Comparison of ENCODE assay signal across 26 cellular contexts in genomic region chr5:177313561-177314259, GRCh38. TPM values are rescaled to one million over a fixed set of nuclear protein-coding genes. Genes with fewer than 3 reads are reported as not detected.
DNase-seq lines count a peak whose midpoint lies in the region; ATAC-seq, FAIRE-seq and TF ChIP-seq lines count a peak whose summit lies in the region.
"Had no signal": no experiment of that assay in that cellular context is flagged by ENCODE, and none has a peak within 500 bp of the region (broad histone marks: within the 10 kb centered on the region; RNA-seq: fewer than 3 reads in every experiment).

No MANE protein-coding gene starts in this region.

- ATAC-seq in stimulated activated naive CD8-positive, alpha-beta T cell treated with anti-CD3 and anti-CD28 coated beads, Interleukin-15, Interleukin-2, amounts not matched to agents 100 U/mL and 50 U/mL, for 24 hours: no peak
- ATAC-seq in K562: no peak
- no peak for ATAC-seq in aorta (ENCODE audit: low FRiP score)
- no peak for ATAC-seq in GM19328 (IDR thresholded peaks at IDR 0.05; ENCODE audit: unreplicated experiment)

- no peaks in the 10 kb centered on the region for H3K9me1 ChIP-seq in K562 (ENCODE audit: control insufficient read depth, insufficient read depth, low read length)

- no peak for FAIRE-seq in K562 (lab: Jason Lieb, UNC)
- FAIRE-seq: RCC 7860 had no signal

- H3K4me2 ChIP-seq in MM.1S (ENCODE audit: low read depth, low read length) (peak overlapping the region; percentile 98; the same call in 1 of the 2 replicates), K562 (ENCODE audit: insufficient read depth, low read length) (no peak overlapping the region)

- DNase-seq in stimulated activated naive CD8-positive, alpha-beta T cell treated with anti-CD3 and anti-CD28 coated beads, Interleukin-15, Interleukin-2, amounts not matched to agents 100 U/mL and 50 U/mL, for 24 hours: no peak
- DNase-seq in MM.1S (no peak), K562 (ENCODE audit: extremely low read depth in 1 of 4, low spot score in 3 of 4) (no peak), aorta (peak; percentile 36 to 56), G401 (ENCODE audit: low spot score) (no peak), endothelial cell (ENCODE audit: low spot score) (no peak)
- DNase-seq: activated CD4-positive, CD25-positive, alpha-beta regulatory T cell; activated CD8-positive, alpha-beta memory T cell treated with anti-CD3 and anti-CD28 coated beads for 24 hours; DMS79 treated with DMSO at 0.1 percent for 48 hours; kidney glomerular epithelial cell; NCI-H1092; NCI-H2029; retina; stimulated activated CD4-positive, alpha-beta T cell treated with anti-CD3 and anti-CD28 coated beads, Interleukin-4, amount 100 ng/mL, for 24 hours; T1000; trophoblast cell had no signal

- no peak for TF ChIP-seq CTCF in MM.1S (IDR thresholded peaks at IDR 0.05; ENCODE audit: low read length)
- no peak for TF ChIP-seq CTCF in K562 (IDR thresholded peaks at IDR 0.05 in 2 of 3, conservative IDR thresholded peaks at IDR 0.05 in 1 of 3; ENCODE audit: insufficient read depth in 2 of 3, low read depth in 1 of 3, low read length in 3 of 3)
- no peak for TF ChIP-seq CTCF in endothelial cell (IDR thresholded peaks at IDR 0.05; ENCODE audit: unreplicated experiment)

- no peak overlapping the region for H3K27ac Mint-ChIP-seq in stimulated activated naive CD8-positive, alpha-beta T cell treated with anti-CD3 and anti-CD28 coated beads, Interleukin-15, Interleukin-2, amounts not matched to agents 100 ng/mL and 50 ng/mL, for 24 hours
- no peak overlapping the region for H3K27ac Mint-ChIP-seq in endothelial cell (ENCODE audit: unreplicated experiment)

- TF ChIP-seq EP300 in K562 (IDR thresholded peaks at IDR 0.05; ENCODE audit: low read length): no peak

- POLR2A ChIA-PET in K562 (lab: Yijun Ruan, JAX): interaction anchor here (0.6 to 1.5 kb wide), 5 partner anchors 19 to 1844 kb away, joined by 3 to 7 read pairs (median 4); no protein-coding TSS in a partner anchor

- peaks cover 30% of the 10 kb centered on the region for H3K79me2 ChIP-seq in MM.1S (ENCODE audit: low read length)
- H3K79me2 ChIP-seq in K562 (ENCODE audit: control insufficient read depth, insufficient read depth, low read length): peaks cover 12% of the 10 kb centered on the region; the same call in 2 of the 3 replicates

- H3K4me1 Mint-ChIP-seq in stimulated activated naive CD8-positive, alpha-beta T cell treated with anti-CD3 and anti-CD28 coated beads, Interleukin-15, Interleukin-2, amounts not matched to agents 100 ng/mL and 50 ng/mL, for 24 hours (ENCODE audit: low read depth): peaks cover 31% of the 10 kb centered on the region
- peaks cover 28% of the 10 kb centered on the region for H3K4me1 Mint-ChIP-seq in endothelial cell (ENCODE audit: unreplicated experiment)

- no peak overlapping the region for H3K9ac ChIP-seq in MM.1S (ENCODE audit: low read length)
- H3K9ac ChIP-seq in K562 (ENCODE audit: insufficient read depth in 1 of 2, low read depth in 2 of 2, low read length in 2 of 2): peak overlapping the region in 1 of 2 experiments; percentile 76; a peak in 1 of 4 replicates

- no peak for TF ChIP-seq RAD21 in K562 (CRISPR knock-in tag; conservative IDR thresholded peaks at IDR 0.05 in 1 of 2, IDR thresholded peaks at IDR 0.05 in 1 of 2)

- peaks cover 18% of the 10 kb centered on the region for H3K4me1 ChIP-seq in MM.1S (ENCODE audit: low read length)
- H3K4me1 ChIP-seq in K562 (replicated peaks in 1 of 2; ENCODE audit: control insufficient read depth in 2 of 2, insufficient read depth in 2 of 2, low read length in 2 of 2): peaks cover 23 to 64% of the 10 kb centered on the region in 2 experiments
- H3K4me1 ChIP-seq in aorta (ENCODE audit: control insufficient read depth in 1 of 2, insufficient read depth in 2 of 2, low read length in 2 of 2): no peaks in the 10 kb centered on the region

- intact Hi-C loops in K562 (cut with micrococcal nuclease) (loop anchor here (2.0 kb wide), 1 partner anchor 143 kb away; no protein-coding TSS in a partner anchor), aorta (cut with DNase I) (loop anchor here in 1 of 2 donors (5.0 kb wide), 3 partner anchors 54 to 201 kb away; no protein-coding TSS in a partner anchor)

- H3K36me3 ChIP-seq in MM.1S (replicated peaks; ENCODE audit: insufficient read depth, low read length) (no peaks in the 10 kb centered on the region), K562 (ENCODE audit: control insufficient read depth, insufficient read depth, low read length) (peaks cover 10% of the 10 kb centered on the region; the same call in 2 of the 3 replicates), aorta (ENCODE audit: control insufficient read depth in 1 of 2, insufficient read depth in 2 of 2, low read length in 1 of 2) (no peaks in the 10 kb centered on the region)
- H3K36me3 ChIP-seq: adrenal gland, breast epithelium had no signal

- WGBS in K562 (ENCODE audit: insufficient coverage, low coverage, missing lambda C conversion rate): 83% methylated on average over 15 of the region's 15 CpGs
- WGBS in aorta, 2 donors: 91 to 94% methylated on average over 15 of the region's 15 CpGs

- no TSS peak for BruUV-seq in K562 (replicated peaks; lab: Mats Ljungman, UMichigan)

- H3K9me3 Mint-ChIP-seq in stimulated activated naive CD8-positive, alpha-beta T cell treated with anti-CD3 and anti-CD28 coated beads, Interleukin-15, Interleukin-2, amounts not matched to agents 100 ng/mL and 50 ng/mL, for 24 hours: no peaks in the 10 kb centered on the region
- H3K9me3 Mint-ChIP-seq in endothelial cell (ENCODE audit: unreplicated experiment): no peaks in the 10 kb centered on the region
- H3K9me3 Mint-ChIP-seq: endodermal cell had no signal

- H3K4me3 ChIP-seq in MM.1S (ENCODE audit: low read length) (no peak overlapping the region), K562 (no peak overlapping the region), aorta (ENCODE audit: low read length in 2 of 2) (no peak overlapping the region)
- H3K4me3 ChIP-seq: adrenal gland, breast epithelium, coronary artery had no signal

- H2AFZ ChIP-seq in MM.1S (ENCODE audit: low read length) (no peak overlapping the region), K562 (ENCODE audit: low read depth, low read length) (no peak overlapping the region)
- H2AFZ ChIP-seq: GM23248 had no signal

- H3K9me3 ChIP-seq in MM.1S (replicated peaks; ENCODE audit: insufficient read depth, low read length): no peaks in the 10 kb centered on the region
- H3K9me3 ChIP-seq in K562 (replicated peaks; ENCODE audit: control insufficient read depth, insufficient read depth, low read depth, low read length): no peaks in the 10 kb centered on the region
- no peaks in the 10 kb centered on the region for H3K9me3 ChIP-seq in aorta (ENCODE audit: control insufficient read depth, low read length)
- H3K9me3 ChIP-seq: adrenal gland, breast epithelium, Caco-2 had no signal

- peaks cover 42% of the 10 kb centered on the region for H3F3A ChIP-seq in MM.1S (ENCODE audit: insufficient read depth, low read length)

- in situ Hi-C loops in K562 (cut with MboI): no loop called here
- in situ Hi-C loops in G401 (cut with HindIII; ENCODE audit: low sequenced_read_pairs): no loop called here

- no peaks in the 10 kb centered on the region for H4K20me1 ChIP-seq in MM.1S (ENCODE audit: insufficient read depth, low read length)
- no peaks in the 10 kb centered on the region for H4K20me1 ChIP-seq in K562 (replicated peaks; ENCODE audit: control insufficient read depth, insufficient read depth, low read length)

- H3K27ac ChIP-seq in MM.1S (ENCODE audit: low read length) (no peak overlapping the region), K562 (ENCODE audit: extremely low read depth, low read depth, low read length) (no peak overlapping the region), aorta (ENCODE audit: low read depth in 1 of 2, low read length in 2 of 2) (no peak overlapping the region)
- H3K27ac ChIP-seq: adrenal gland, breast epithelium, coronary artery, GM23248 had no signal

- H3K36me3 Mint-ChIP-seq in stimulated activated naive CD8-positive, alpha-beta T cell treated with anti-CD3 and anti-CD28 coated beads, Interleukin-15, Interleukin-2, amounts not matched to agents 100 ng/mL and 50 ng/mL, for 24 hours (ENCODE audit: low read depth): peaks cover 4% of the 10 kb centered on the region
- H3K36me3 Mint-ChIP-seq in endothelial cell (ENCODE audit: low read depth, unreplicated experiment): peaks cover 8% of the 10 kb centered on the region

- H3K4me3 Mint-ChIP-seq in stimulated activated naive CD8-positive, alpha-beta T cell treated with anti-CD3 and anti-CD28 coated beads, Interleukin-15, Interleukin-2, amounts not matched to agents 100 ng/mL and 50 ng/mL, for 24 hours: peak overlapping the region; percentile 89
- no peak overlapping the region for H3K4me3 Mint-ChIP-seq in endothelial cell (ENCODE audit: unreplicated experiment)

- no peak for TF ChIP-seq POLR2A in K562 (conservative IDR thresholded peaks at IDR 0.05)

- no peaks in the 10 kb centered on the region for H3K27me3 Mint-ChIP-seq in stimulated activated naive CD8-positive, alpha-beta T cell treated with anti-CD3 and anti-CD28 coated beads, Interleukin-15, Interleukin-2, amounts not matched to agents 100 ng/mL and 50 ng/mL, for 24 hours
- peaks cover 12% of the 10 kb centered on the region for H3K27me3 Mint-ChIP-seq in endothelial cell (ENCODE audit: unreplicated experiment)
- H3K27me3 Mint-ChIP-seq: B cell had no signal

- CTCF ChIA-PET in K562 (lab: Yijun Ruan, JAX; ENCODE audit: low intra/inter-chr PET ratio): no interaction called here

- H3K27me3 ChIP-seq in MM.1S (replicated peaks; ENCODE audit: insufficient read depth, low read length) (no peaks in the 10 kb centered on the region), K562 (ENCODE audit: control insufficient read depth in 2 of 2, insufficient read depth in 2 of 2, low read length in 2 of 2) (no peaks in the 10 kb centered on the region), aorta (ENCODE audit: control insufficient read depth in 1 of 2, insufficient read depth in 2 of 2, low read length in 1 of 2) (no peaks in the 10 kb centered on the region)
- H3K27me3 ChIP-seq: adrenal gland, breast epithelium had no signal

- no peaks in the 10 kb centered on the region for H3K9me2 ChIP-seq in MM.1S (replicated peaks; ENCODE audit: insufficient read depth, low read length)

RNA-seq across cellular contexts. Expression of gene MXD3, which starts 2.0 kb away (rescaled TPM):
- 16.1 and 35.8 TPM in 2 replicates for total RNA-seq in K562 (2011; cell fraction: chromatin; rRNA removed; ENCODE audit: low replicate concordance)
- total RNA-seq in K562 (2011; cell fraction: nucleolus; rRNA removed): 30.9 and 32.9 TPM in 2 replicates
- total RNA-seq in K562 (2011; cell fraction: nucleoplasm; rRNA removed): 25.8 and 34.4 TPM in 2 replicates
- total RNA-seq in K562 (2014; rRNA removed) (18.2 and 19.5 TPM in 2 replicates), K562 (2014; rRNA removed; fragmentation: Illumina TruSeq; extraction: Trizol) (0.65 and 0.83 TPM in 2 replicates), K562 (2015; rRNA removed; fragmentation: Illumina TruSeq; extraction: Trizol) (4.5 and 6.1 TPM in 2 replicates), K562 (2021) (12.0 and 16.2 TPM in 2 replicates), aorta (1 to 10 TPM; 9.1 to 9.2 TPM), endothelial cell (ENCODE audit: unreplicated experiment) (6.4 TPM)
- polyA plus RNA-seq in K562 (2011; rRNA removed) (5.2 and 13.6 TPM in 2 replicates), K562 (2014; fragmentation: Illumina TruSeq; extraction: Trizol) (1.8 and 4.5 TPM in 2 replicates), K562 (2014; fragmentation: Nextera tagmentation; extraction: Ambion mirVana) (under 1 TPM; 0.28 to 0.59 TPM), K562 (2014; rRNA removed) (22.8 and 24.8 TPM in 2 replicates), aorta (10 to 100 TPM in 1 of 2 donors, 1 to 10 TPM in 1; 4.1 to 52.6 TPM)
- polyA plus RNA-seq in K562 (2011; cell fraction: cytosol; rRNA removed): 9.9 and 15.2 TPM in 2 replicates
- polyA plus RNA-seq in K562 (2011; cell fraction: nucleus; rRNA removed): 81.7 and 87.5 TPM in 2 replicates
- polyA plus RNA-seq in K562 (2012): 9.2 and 20.7 TPM in 2 replicates
- 1.8 and 1.9 TPM in 2 replicates for polyA minus RNA-seq in K562 (2011; rRNA and poly(A)+ RNA removed)
- polyA minus RNA-seq in K562 (2011; cell fraction: cytosol; rRNA and poly(A)+ RNA removed): 1.2 and 4.6 TPM in 2 replicates
- 12.3 and 14.9 TPM in 2 replicates for polyA minus RNA-seq in K562 (2011; cell fraction: nucleus; rRNA and poly(A)+ RNA removed)
- total RNA-seq in G401 (2014; rRNA removed; shearing (Covaris generic)): 26.8 and 38.5 TPM in 2 replicates

RNA-seq across cellular contexts. Expression of gene PRELID1, which starts 10.1 kb away (rescaled TPM):
- 48.2 and 87.9 TPM in 2 replicates for total RNA-seq in K562 (2011; cell fraction: chromatin; rRNA removed; ENCODE audit: low replicate concordance)
- 113 and 136 TPM in 2 replicates for total RNA-seq in K562 (2011; cell fraction: nucleolus; rRNA removed)
- 88.0 and 98.6 TPM in 2 replicates for total RNA-seq in K562 (2011; cell fraction: nucleoplasm; rRNA removed)
- 330 and 397 TPM in 2 replicates for total RNA-seq in K562 (2014; rRNA removed)
- 240 and 288 TPM in 2 replicates for total RNA-seq in K562 (2014; rRNA removed; fragmentation: Illumina TruSeq; extraction: Trizol)
- total RNA-seq in K562 (2015; rRNA removed; fragmentation: Illumina TruSeq; extraction: Trizol): 336 and 342 TPM in 2 replicates
- 357 and 376 TPM in 2 replicates for total RNA-seq in K562 (2021)
- 306 and 340 TPM in 2 replicates for polyA plus RNA-seq in K562 (2011; rRNA removed)
- 419 and 903 TPM in 2 replicates for polyA plus RNA-seq in K562 (2011; cell fraction: cytosol; rRNA removed)
- polyA plus RNA-seq in K562 (2011; cell fraction: nucleus; rRNA removed): 140 and 180 TPM in 2 replicates
- 250 and 264 TPM in 2 replicates for polyA plus RNA-seq in K562 (2012)
- 313 and 379 TPM in 2 replicates for polyA plus RNA-seq in K562 (2014; fragmentation: Illumina TruSeq; extraction: Trizol)
- polyA plus RNA-seq in K562 (2014; fragmentation: Nextera tagmentation; extraction: Ambion mirVana): 10 to 100 TPM; 40.1 to 63.7 TPM
- 484 and 583 TPM in 2 replicates for polyA plus RNA-seq in K562 (2014; rRNA removed)
- polyA minus RNA-seq in K562 (2011; rRNA and poly(A)+ RNA removed): 122 and 169 TPM in 2 replicates
- polyA minus RNA-seq in K562 (2011; cell fraction: cytosol; rRNA and poly(A)+ RNA removed): 115 and 142 TPM in 2 replicates
- polyA minus RNA-seq in K562 (2011; cell fraction: nucleus; rRNA and poly(A)+ RNA removed): 52.6 and 54.7 TPM in 2 replicates
- total RNA-seq in aorta: 10 to 100 TPM; 57.2 to 72.7 TPM
- polyA plus RNA-seq in aorta: 100 to 1,000 TPM in 1 of 2 donors, 10 to 100 TPM in 1; 91.0 to 104 TPM
- total RNA-seq in G401 (2014; rRNA removed; shearing (Covaris generic)): 393 and 426 TPM in 2 replicates
- 198 TPM for total RNA-seq in endothelial cell (ENCODE audit: unreplicated experiment)

RNA-seq across cellular contexts. Expression of gene RAB24, which starts 10.2 kb away (rescaled TPM):
- total RNA-seq in K562 (2011; cell fraction: chromatin; rRNA removed; ENCODE audit: low replicate concordance): 54.0 and 133 TPM in 2 replicates
- total RNA-seq in K562 (2011; cell fraction: nucleolus; rRNA removed): 129 and 138 TPM in 2 replicates
- total RNA-seq in K562 (2011; cell fraction: nucleoplasm; rRNA removed): 74.5 and 88.1 TPM in 2 replicates
- total RNA-seq in K562 (2014; rRNA removed) (61.1 and 72.5 TPM in 2 replicates), K562 (2014; rRNA removed; fragmentation: Illumina TruSeq; extraction: Trizol) (16.8 and 21.2 TPM in 2 replicates), K562 (2015; rRNA removed; fragmentation: Illumina TruSeq; extraction: Trizol) (21.1 and 22.2 TPM in 2 replicates), K562 (2021) (52.5 and 56.7 TPM in 2 replicates), aorta (10 to 100 TPM; 19.6 to 28.7 TPM), endothelial cell (ENCODE audit: unreplicated experiment) (15.9 TPM)
- polyA plus RNA-seq in K562 (2011; rRNA removed) (70.4 and 85.1 TPM in 2 replicates), K562 (2014; fragmentation: Illumina TruSeq; extraction: Trizol) (34.8 and 40.4 TPM in 2 replicates), K562 (2014; fragmentation: Nextera tagmentation; extraction: Ambion mirVana) (10 to 100 TPM; 13.9 to 15.7 TPM), K562 (2014; rRNA removed) (107 TPM in 2 replicates), aorta (10 to 100 TPM; 49.6 to 80.7 TPM)
- 83.0 and 103 TPM in 2 replicates for polyA plus RNA-seq in K562 (2011; cell fraction: cytosol; rRNA removed)
- polyA plus RNA-seq in K562 (2011; cell fraction: nucleus; rRNA removed): 376 and 417 TPM in 2 replicates
- polyA plus RNA-seq in K562 (2012): 48.9 and 65.7 TPM in 2 replicates
- 15.0 and 17.4 TPM in 2 replicates for polyA minus RNA-seq in K562 (2011; rRNA and poly(A)+ RNA removed)
- polyA minus RNA-seq in K562 (2011; cell fraction: cytosol; rRNA and poly(A)+ RNA removed): 10.5 and 14.7 TPM in 2 replicates
- polyA minus RNA-seq in K562 (2011; cell fraction: nucleus; rRNA and poly(A)+ RNA removed): 32.3 and 39.1 TPM in 2 replicates
- 24.6 and 25.1 TPM in 2 replicates for total RNA-seq in G401 (2014; rRNA removed; shearing (Covaris generic))

RNA-seq across cellular contexts. Expression of gene LMAN2, which starts 37.8 kb away (rescaled TPM):
- 108 and 260 TPM in 2 replicates for total RNA-seq in K562 (2011; cell fraction: chromatin; rRNA removed; ENCODE audit: low replicate concordance)
- total RNA-seq in K562 (2011; cell fraction: nucleolus; rRNA removed): 422 and 429 TPM in 2 replicates
- 240 and 283 TPM in 2 replicates for total RNA-seq in K562 (2011; cell fraction: nucleoplasm; rRNA removed)
- total RNA-seq in K562 (2014; rRNA removed): 200 and 216 TPM in 2 replicates
- total RNA-seq in K562 (2014; rRNA removed; fragmentation: Illumina TruSeq; extraction: Trizol): 69.3 and 110 TPM in 2 replicates
- 179 and 196 TPM in 2 replicates for total RNA-seq in K562 (2015; rRNA removed; fragmentation: Illumina TruSeq; extraction: Trizol)
- total RNA-seq in K562 (2021): 130 and 136 TPM in 2 replicates
- 119 and 150 TPM in 2 replicates for polyA plus RNA-seq in K562 (2011; rRNA removed)
- 299 and 407 TPM in 2 replicates for polyA plus RNA-seq in K562 (2011; cell fraction: cytosol; rRNA removed)
- 207 and 224 TPM in 2 replicates for polyA plus RNA-seq in K562 (2011; cell fraction: nucleus; rRNA removed)
- 176 and 216 TPM in 2 replicates for polyA plus RNA-seq in K562 (2012)
- 241 and 254 TPM in 2 replicates for polyA plus RNA-seq in K562 (2014; fragmentation: Illumina TruSeq; extraction: Trizol)
- polyA plus RNA-seq in K562 (2014; fragmentation: Nextera tagmentation; extraction: Ambion mirVana): 1 to 10 TPM; 2.7 to 8.5 TPM
- polyA plus RNA-seq in K562 (2014; rRNA removed): 196 and 235 TPM in 2 replicates
- 113 and 151 TPM in 2 replicates for polyA minus RNA-seq in K562 (2011; rRNA and poly(A)+ RNA removed)
- 150 and 163 TPM in 2 replicates for polyA minus RNA-seq in K562 (2011; cell fraction: cytosol; rRNA and poly(A)+ RNA removed)
- polyA minus RNA-seq in K562 (2011; cell fraction: nucleus; rRNA and poly(A)+ RNA removed): 76.1 and 108 TPM in 2 replicates
- 10 to 100 TPM; 86.2 to 89.0 TPM for total RNA-seq in aorta
- polyA plus RNA-seq in aorta: 100 to 1,000 TPM; 142 to 145 TPM
- 257 and 339 TPM in 2 replicates for total RNA-seq in G401 (2014; rRNA removed; shearing (Covaris generic))
- total RNA-seq in endothelial cell (ENCODE audit: unreplicated experiment): 137 TPM

RNA-seq across cellular contexts. Expression of gene RGS14, which starts 44.0 kb away (rescaled TPM):
- total RNA-seq in K562 (2011; cell fraction: chromatin; rRNA removed; ENCODE audit: low replicate concordance): 35.8 and 98.9 TPM in 2 replicates
- total RNA-seq in K562 (2011; cell fraction: nucleolus; rRNA removed): 87.6 and 104 TPM in 2 replicates
- total RNA-seq in K562 (2011; cell fraction: nucleoplasm; rRNA removed): 52.4 and 57.0 TPM in 2 replicates
- 63.1 and 86.1 TPM in 2 replicates for total RNA-seq in K562 (2014; rRNA removed)
- 6.3 and 10.5 TPM in 2 replicates for total RNA-seq in K562 (2014; rRNA removed; fragmentation: Illumina TruSeq; extraction: Trizol)
- total RNA-seq in K562 (2015; rRNA removed; fragmentation: Illumina TruSeq; extraction: Trizol): 34.5 and 38.8 TPM in 2 replicates
- 50.3 and 55.4 TPM in 2 replicates for total RNA-seq in K562 (2021)
- 21.2 and 40.8 TPM in 2 replicates for polyA plus RNA-seq in K562 (2011; rRNA removed)
- 54.2 and 98.9 TPM in 2 replicates for polyA plus RNA-seq in K562 (2011; cell fraction: cytosol; rRNA removed)
- 174 and 232 TPM in 2 replicates for polyA plus RNA-seq in K562 (2011; cell fraction: nucleus; rRNA removed)
- 40.9 and 53.0 TPM in 2 replicates for polyA plus RNA-seq in K562 (2012)
- 42.0 and 46.3 TPM in 2 replicates for polyA plus RNA-seq in K562 (2014; fragmentation: Illumina TruSeq; extraction: Trizol)
- 1 to 10 TPM in 1 of 2 experiments, under 1 TPM in 1; 0.28 to 1.3 TPM for polyA plus RNA-seq in K562 (2014; fragmentation: Nextera tagmentation; extraction: Ambion mirVana)
- polyA plus RNA-seq in K562 (2014; rRNA removed): 75.9 and 101 TPM in 2 replicates
- polyA minus RNA-seq in K562 (2011; rRNA and poly(A)+ RNA removed): 11.5 and 13.6 TPM in 2 replicates
- 20.3 and 24.8 TPM in 2 replicates for polyA minus RNA-seq in K562 (2011; cell fraction: cytosol; rRNA and poly(A)+ RNA removed)
- 49.7 and 64.5 TPM in 2 replicates for polyA minus RNA-seq in K562 (2011; cell fraction: nucleus; rRNA and poly(A)+ RNA removed)
- total RNA-seq in aorta: 10 to 100 TPM in 1 of 2 donors, 1 to 10 TPM in 1; 8.8 to 15.0 TPM
- 1 to 10 TPM; 5.7 to 9.4 TPM for polyA plus RNA-seq in aorta
- 72.9 and 91.8 TPM in 2 replicates for total RNA-seq in G401 (2014; rRNA removed; shearing (Covaris generic))
- 21.8 TPM for total RNA-seq in endothelial cell (ENCODE audit: unreplicated experiment)

Comparison
In these comparisons a context has a peak if more than half of its experiments do, and no peak if none do; other contexts are left out.
1. DNase-seq: peak in aorta (2 of 2); none in stimulated activated naive CD8-positive, alpha-beta T cell treated with anti-CD3 and anti-CD28 coated beads, Interleukin-15, Interleukin-2, amounts not matched to agents 100 U/mL and 50 U/mL, for 24 hours (single experiment), MM.1S (single experiment), K562 (0 of 4), G401 (single experiment) and endothelial cell (single experiment).